27 cellular contexts compared by ENCODE assay signal in the genomic region with DNA sequence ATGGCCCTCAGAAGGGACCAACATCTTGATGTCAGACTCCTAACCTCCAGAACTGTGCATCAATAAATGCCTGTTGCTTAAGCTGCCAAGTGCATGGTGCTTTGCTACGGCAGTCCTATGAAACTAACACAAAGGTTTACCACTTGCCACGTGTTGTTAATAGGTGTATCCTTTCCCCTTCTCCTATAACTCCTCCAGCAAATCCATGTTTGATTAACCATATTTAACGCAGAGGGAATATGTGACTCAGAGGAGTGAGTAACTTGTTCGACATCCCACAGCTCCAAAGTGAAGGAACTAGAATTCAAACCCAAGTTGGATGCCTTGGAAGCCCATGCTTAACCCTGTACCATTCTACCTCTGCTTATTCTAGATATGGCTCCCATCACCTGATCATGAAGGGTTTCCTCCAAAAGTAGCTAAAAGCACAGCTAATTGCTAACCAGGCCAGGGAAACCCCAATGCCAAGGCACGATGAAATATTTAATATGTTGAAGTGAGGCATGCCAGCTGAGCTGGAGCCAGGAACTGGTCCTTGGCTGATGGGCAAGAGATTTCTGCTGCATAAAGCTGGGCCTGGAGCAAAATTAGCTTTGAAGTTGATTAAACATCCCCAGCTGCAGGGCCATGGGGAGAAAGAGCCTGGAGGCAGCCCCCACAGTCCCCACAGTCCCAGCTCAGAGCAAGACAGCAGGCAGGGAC.
"Had no signal": no experiment of that assay in that cellular context is flagged by ENCODE, and none has a peak within 500 bp of the region (broad histone marks: within the 10 kb centered on the region; RNA-seq: fewer than 3 reads in every experiment).

No MANE protein-coding gene starts in this region.

- H3K27ac ChIP-seq: coronary artery, pancreas, psoas muscle, sigmoid colon, suprapubic skin, tibial artery, upper lobe of right lung had no signal

- ATAC-seq: activated T-cell treated with anti-CD3 and anti-CD28 coated beads, Interleukin-2, amount 50 U/mL, for 72 hours; naive thymus-derived CD4-positive, alpha-beta T cell; psoas muscle; stimulated activated memory B cell treated with anti-CD40 and anti-IgM and Interleukin-4, amounts not matched to agents 10 μg/mL and 1 μg/mL and 100 μg/mL, for 72 hours; stimulated activated naive CD8-positive, alpha-beta T cell treated with anti-CD3 and anti-CD28 coated beads, Interleukin-15, amount 100 ng/mL, for 72 hours; upper lobe of right lung had no signal

- FAIRE-seq: endothelial cell of umbilical vein, kidney, pancreas had no signal

- H3K9me3 ChIP-seq: pancreas, psoas muscle, sigmoid colon, suprapubic skin, tibial artery, upper lobe of right lung had no signal

- H3K27me3 ChIP-seq: pancreas, sigmoid colon, suprapubic skin, upper lobe of right lung had no signal

- H3K4me1 ChIP-seq: psoas muscle, sigmoid colon, suprapubic skin, tibial artery, upper lobe of right lung had no signal

- DNase-seq: activated CD4-positive, alpha-beta T cell treated with anti-CD3 and anti-CD28 coated beads for 4 hours; activated CD4-positive, alpha-beta T cell treated with anti-CD3 and anti-CD28 coated beads, Interleukin-2, amount 50 U/mL, for 4 hours; activated naive CD4-positive, alpha-beta T cell treated with Interleukin-2 at 50 U/mL for 16 hours; activated T-cell treated with anti-CD3 and anti-CD28 coated beads for 4 hours; activated T-cell treated with anti-CD3 and anti-CD28 coated beads, Interleukin-2, amount 50 U/mL, for 72 hours; cerebellar nuclear complex; foreskin fibroblast; head of caudate nucleus; hypothalamus; immature natural killer cell; kidney; midbrain; naive thymus-derived CD4-positive, alpha-beta T cell; pancreas; psoas muscle; sigmoid colon; stimulated activated CD4-positive, alpha-beta T cell treated with anti-CD3 and anti-CD28 coated beads, Interleukin-1b, Interleukin-23, amount 100 ng/mL, for 48 hours; stimulated activated CD4-positive, alpha-beta T cell treated with anti-CD3 and anti-CD28 coated beads, Interleukin-4, amount 100 ng/mL, for 4 hours; stimulated activated CD8-positive, alpha-beta memory T cell treated with anti-CD3 and anti-CD28 coated beads, Interleukin-4, amount 100 ng/mL, for 48 hours; stimulated activated naive CD8-positive, alpha-beta T cell treated with anti-CD3 and anti-CD28 coated beads, Interleukin-15, amount 100 ng/mL, for 72 hours; tibial artery; upper lobe of right lung had no signal

- H3K4me3 ChIP-seq: coronary artery, pancreas, psoas muscle, sigmoid colon, smooth muscle cell, suprapubic skin, tibial artery, upper lobe of right lung had no signal

- H3K36me3 ChIP-seq: pancreas, sigmoid colon, suprapubic skin, tibial artery, upper lobe of right lung had no signal

- H3K4me2 ChIP-seq: smooth muscle cell had no signal
